Comparison of ENCODE assay signal across 1 cellular context in the genomic region with DNA sequence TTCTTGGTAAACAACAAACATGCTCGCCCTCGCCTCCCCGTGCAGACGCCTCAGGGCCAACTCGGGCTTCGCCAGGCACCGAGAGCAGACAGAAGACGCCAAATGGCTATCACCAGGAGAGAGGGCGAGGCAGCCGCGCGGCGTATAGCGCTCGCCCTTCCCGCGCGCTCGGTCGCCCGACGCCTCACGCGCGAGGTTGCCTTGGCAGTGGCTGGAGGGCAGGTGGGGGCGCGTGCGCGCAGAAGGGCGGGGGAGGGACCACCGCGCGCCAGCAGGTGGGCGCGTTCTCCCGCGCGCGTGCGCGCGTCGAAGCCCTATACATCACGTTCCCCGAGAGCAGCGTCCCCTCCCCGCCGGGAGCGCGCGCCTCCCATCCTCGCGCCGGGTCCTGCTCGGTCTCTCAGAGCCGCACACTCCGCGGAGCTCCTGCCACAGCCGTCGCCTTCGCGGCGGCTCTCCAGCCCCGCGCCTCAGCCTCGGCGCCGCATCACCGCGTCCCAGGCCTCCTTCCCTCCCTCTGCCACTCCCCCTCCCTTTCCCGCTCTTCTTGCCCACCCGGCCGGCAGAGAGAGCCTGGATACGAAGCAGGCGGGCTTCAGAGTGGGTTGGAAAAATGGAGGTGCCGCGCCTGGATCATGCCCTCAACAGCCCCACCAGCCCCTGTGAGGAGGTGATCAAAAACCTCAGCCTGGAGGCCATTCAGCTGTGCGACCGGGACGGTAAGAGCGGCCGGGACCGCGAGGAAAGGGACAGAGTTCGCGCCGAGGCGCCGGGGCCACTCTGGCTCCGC.
TF ChIP-seq lines count a peak whose summit lies in the region.

A gene (plus strand): TSS at position 403 of the 790 bp plus-strand sequence. CDS start 211 bp downstream, at position 614.

TF ChIP-seq in HepG2, 621 proteins besides CTCF, POLR2A, EP300 and RAD21 (continued from another document and continues in another):
- TF ChIP-seq, protein P1, sequence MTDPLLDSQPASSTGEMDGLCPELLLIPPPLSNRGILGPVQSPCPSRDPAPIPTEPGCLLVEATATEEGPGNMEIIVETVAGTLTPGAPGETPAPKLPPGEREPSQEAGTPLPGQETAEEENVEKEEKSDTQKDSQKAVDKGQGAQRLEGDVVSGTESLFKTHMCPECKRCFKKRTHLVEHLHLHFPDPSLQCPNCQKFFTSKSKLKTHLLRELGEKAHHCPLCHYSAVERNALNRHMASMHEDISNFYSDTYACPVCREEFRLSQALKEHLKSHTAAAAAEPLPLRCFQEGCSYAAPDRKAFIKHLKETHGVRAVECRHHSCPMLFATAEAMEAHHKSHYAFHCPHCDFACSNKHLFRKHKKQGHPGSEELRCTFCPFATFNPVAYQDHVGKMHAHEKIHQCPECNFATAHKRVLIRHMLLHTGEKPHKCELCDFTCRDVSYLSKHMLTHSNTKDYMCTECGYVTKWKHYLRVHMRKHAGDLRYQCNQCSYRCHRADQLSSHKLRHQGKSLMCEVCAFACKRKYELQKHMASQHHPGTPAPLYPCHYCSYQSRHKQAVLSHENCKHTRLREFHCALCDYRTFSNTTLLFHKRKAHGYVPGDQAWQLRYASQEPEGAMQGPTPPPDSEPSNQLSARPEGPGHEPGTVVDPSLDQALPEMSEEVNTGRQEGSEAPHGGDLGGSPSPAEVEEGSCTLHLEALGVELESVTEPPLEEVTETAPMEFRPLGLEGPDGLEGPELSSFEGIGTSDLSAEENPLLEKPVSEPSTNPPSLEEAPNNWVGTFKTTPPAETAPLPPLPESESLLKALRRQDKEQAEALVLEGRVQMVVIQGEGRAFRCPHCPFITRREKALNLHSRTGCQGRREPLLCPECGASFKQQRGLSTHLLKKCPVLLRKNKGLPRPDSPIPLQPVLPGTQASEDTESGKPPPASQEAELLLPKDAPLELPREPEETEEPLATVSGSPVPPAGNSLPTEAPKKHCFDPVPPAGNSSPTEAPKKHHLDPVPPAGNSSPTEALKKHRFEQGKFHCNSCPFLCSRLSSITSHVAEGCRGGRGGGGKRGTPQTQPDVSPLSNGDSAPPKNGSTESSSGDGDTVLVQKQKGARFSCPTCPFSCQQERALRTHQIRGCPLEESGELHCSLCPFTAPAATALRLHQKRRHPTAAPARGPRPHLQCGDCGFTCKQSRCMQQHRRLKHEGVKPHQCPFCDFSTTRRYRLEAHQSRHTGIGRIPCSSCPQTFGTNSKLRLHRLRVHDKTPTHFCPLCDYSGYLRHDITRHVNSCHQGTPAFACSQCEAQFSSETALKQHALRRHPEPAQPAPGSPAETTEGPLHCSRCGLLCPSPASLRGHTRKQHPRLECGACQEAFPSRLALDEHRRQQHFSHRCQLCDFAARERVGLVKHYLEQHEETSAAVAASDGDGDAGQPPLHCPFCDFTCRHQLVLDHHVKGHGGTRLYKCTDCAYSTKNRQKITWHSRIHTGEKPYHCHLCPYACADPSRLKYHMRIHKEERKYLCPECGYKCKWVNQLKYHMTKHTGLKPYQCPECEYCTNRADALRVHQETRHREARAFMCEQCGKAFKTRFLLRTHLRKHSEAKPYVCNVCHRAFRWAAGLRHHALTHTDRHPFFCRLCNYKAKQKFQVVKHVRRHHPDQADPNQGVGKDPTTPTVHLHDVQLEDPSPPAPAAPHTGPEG (CRISPR knock-in tag; IDR thresholded peaks at IDR 0.05): peak; percentile 68; the same call in 1 of the 2 replicates
- no peak for TF ChIP-seq HMG20A (CRISPR knock-in tag; IDR thresholded peaks at IDR 0.05; ENCODE audit: borderline replicate concordance)
- TF ChIP-seq ATF7-NPFF (CRISPR knock-in tag; IDR thresholded peaks at IDR 0.05; ENCODE audit: low read depth): peak; percentile 72
- TF ChIP-seq ZNF431 (CRISPR knock-in tag; IDR thresholded peaks at IDR 0.05; ENCODE audit: borderline replicate concordance, low read depth): 0 out of 2 replicates have a peak, but pooled peaks have one; percentile 62
- TF ChIP-seq, protein P2, sequence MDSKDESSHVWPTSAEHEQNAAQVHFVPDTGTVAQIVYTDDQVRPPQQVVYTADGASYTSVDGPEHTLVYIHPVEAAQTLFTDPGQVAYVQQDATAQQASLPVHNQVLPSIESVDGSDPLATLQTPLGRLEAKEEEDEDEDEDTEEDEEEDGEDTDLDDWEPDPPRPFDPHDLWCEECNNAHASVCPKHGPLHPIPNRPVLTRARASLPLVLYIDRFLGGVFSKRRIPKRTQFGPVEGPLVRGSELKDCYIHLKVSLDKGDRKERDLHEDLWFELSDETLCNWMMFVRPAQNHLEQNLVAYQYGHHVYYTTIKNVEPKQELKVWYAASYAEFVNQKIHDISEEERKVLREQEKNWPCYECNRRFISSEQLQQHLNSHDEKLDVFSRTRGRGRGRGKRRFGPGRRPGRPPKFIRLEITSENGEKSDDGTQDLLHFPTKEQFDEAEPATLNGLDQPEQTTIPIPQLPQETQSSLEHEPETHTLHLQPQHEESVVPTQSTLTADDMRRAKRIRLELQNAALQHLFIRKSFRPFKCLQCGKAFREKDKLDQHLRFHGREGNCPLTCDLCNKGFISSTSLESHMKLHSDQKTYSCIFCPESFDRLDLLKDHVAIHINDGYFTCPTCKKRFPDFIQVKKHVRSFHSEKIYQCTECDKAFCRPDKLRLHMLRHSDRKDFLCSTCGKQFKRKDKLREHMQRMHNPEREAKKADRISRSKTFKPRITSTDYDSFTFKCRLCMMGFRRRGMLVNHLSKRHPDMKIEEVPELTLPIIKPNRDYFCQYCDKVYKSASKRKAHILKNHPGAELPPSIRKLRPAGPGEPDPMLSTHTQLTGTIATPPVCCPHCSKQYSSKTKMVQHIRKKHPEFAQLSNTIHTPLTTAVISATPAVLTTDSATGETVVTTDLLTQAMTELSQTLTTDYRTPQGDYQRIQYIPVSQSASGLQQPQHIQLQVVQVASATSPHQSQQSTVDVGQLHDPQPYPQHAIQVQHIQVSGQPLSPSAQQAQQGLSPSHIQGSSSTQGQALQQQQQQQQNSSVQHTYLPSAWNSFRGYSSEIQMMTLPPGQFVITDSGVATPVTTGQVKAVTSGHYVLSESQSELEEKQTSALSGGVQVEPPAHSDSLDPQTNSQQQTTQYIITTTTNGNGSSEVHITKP (CRISPR knock-in tag; IDR thresholded peaks at IDR 0.05; ENCODE audit: low read depth): peak; percentile 42; the same call in 1 of the 2 replicates
- TF ChIP-seq ZNF773 (CRISPR knock-in tag; IDR thresholded peaks at IDR 0.05; ENCODE audit: borderline replicate concordance): peak; percentile 53
- TF ChIP-seq, protein P3, sequence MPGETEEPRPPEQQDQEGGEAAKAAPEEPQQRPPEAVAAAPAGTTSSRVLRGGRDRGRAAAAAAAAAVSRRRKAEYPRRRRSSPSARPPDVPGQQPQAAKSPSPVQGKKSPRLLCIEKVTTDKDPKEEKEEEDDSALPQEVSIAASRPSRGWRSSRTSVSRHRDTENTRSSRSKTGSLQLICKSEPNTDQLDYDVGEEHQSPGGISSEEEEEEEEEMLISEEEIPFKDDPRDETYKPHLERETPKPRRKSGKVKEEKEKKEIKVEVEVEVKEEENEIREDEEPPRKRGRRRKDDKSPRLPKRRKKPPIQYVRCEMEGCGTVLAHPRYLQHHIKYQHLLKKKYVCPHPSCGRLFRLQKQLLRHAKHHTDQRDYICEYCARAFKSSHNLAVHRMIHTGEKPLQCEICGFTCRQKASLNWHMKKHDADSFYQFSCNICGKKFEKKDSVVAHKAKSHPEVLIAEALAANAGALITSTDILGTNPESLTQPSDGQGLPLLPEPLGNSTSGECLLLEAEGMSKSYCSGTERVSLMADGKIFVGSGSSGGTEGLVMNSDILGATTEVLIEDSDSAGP (CRISPR knock-in tag; IDR thresholded peaks at IDR 0.05; ENCODE audit: borderline replicate concordance): peak; percentile 89
- TF ChIP-seq, protein P4, sequence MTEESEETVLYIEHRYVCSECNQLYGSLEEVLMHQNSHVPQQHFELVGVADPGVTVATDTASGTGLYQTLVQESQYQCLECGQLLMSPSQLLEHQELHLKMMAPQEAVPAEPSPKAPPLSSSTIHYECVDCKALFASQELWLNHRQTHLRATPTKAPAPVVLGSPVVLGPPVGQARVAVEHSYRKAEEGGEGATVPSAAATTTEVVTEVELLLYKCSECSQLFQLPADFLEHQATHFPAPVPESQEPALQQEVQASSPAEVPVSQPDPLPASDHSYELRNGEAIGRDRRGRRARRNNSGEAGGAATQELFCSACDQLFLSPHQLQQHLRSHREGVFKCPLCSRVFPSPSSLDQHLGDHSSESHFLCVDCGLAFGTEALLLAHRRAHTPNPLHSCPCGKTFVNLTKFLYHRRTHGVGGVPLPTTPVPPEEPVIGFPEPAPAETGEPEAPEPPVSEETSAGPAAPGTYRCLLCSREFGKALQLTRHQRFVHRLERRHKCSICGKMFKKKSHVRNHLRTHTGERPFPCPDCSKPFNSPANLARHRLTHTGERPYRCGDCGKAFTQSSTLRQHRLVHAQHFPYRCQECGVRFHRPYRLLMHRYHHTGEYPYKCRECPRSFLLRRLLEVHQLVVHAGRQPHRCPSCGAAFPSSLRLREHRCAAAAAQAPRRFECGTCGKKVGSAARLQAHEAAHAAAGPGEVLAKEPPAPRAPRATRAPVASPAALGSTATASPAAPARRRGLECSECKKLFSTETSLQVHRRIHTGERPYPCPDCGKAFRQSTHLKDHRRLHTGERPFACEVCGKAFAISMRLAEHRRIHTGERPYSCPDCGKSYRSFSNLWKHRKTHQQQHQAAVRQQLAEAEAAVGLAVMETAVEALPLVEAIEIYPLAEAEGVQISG (CRISPR knock-in tag; IDR thresholded peaks at IDR 0.05): peak; percentile 70
- peak; percentile 62 for TF ChIP-seq HOXD1 (CRISPR knock-in tag; IDR thresholded peaks at IDR 0.05)
- no peak for TF ChIP-seq ZSCAN22 (CRISPR knock-in tag; IDR thresholded peaks at IDR 0.05)
- TF ChIP-seq DMAP1 (CRISPR knock-in tag; IDR thresholded peaks at IDR 0.05): peak; percentile 63; the same call in 1 of the 2 replicates
- TF ChIP-seq HMGA1 (CRISPR knock-in tag; conservative IDR thresholded peaks at IDR 0.05): no peak
- TF ChIP-seq ZNF263 (CRISPR knock-in tag; IDR thresholded peaks at IDR 0.05): peak; percentile 67
- TF ChIP-seq, protein P5, sequence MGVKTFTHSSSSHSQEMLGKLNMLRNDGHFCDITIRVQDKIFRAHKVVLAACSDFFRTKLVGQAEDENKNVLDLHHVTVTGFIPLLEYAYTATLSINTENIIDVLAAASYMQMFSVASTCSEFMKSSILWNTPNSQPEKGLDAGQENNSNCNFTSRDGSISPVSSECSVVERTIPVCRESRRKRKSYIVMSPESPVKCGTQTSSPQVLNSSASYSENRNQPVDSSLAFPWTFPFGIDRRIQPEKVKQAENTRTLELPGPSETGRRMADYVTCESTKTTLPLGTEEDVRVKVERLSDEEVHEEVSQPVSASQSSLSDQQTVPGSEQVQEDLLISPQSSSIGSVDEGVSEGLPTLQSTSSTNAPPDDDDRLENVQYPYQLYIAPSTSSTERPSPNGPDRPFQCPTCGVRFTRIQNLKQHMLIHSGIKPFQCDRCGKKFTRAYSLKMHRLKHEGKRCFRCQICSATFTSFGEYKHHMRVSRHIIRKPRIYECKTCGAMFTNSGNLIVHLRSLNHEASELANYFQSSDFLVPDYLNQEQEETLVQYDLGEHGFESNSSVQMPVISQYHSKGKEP (CRISPR knock-in tag; IDR thresholded peaks at IDR 0.05): no peak
- no peak for TF ChIP-seq AGO1 (IDR thresholded peaks at IDR 0.05; ENCODE audit: low read depth, low read length, poor library complexity, severe bottlenecking)
- TF ChIP-seq, protein P6, sequence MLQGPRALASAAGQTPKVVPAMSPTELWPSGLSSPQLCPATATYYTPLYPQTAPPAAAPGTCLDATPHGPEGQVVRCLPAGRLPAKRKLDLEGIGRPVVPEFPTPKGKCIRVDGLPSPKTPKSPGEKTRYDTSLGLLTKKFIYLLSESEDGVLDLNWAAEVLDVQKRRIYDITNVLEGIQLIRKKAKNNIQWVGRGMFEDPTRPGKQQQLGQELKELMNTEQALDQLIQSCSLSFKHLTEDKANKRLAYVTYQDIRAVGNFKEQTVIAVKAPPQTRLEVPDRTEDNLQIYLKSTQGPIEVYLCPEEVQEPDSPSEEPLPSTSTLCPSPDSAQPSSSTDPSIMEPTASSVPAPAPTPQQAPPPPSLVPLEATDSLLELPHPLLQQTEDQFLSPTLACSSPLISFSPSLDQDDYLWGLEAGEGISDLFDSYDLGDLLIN (CRISPR knock-in tag; IDR thresholded peaks at IDR 0.05; ENCODE audit: borderline replicate concordance): 0 out of 2 replicates have a peak, but pooled peaks have one; percentile 8
- 0 out of 2 replicates have a peak, but pooled peaks have one; percentile 93 for TF ChIP-seq ZNF709 (CRISPR knock-in tag; IDR thresholded peaks at IDR 0.05)
- no peak for TF ChIP-seq MYNN (CRISPR knock-in tag; IDR thresholded peaks at IDR 0.05; ENCODE audit: low read depth)
- peak; percentile 17; the same call in 1 of the 2 replicates for TF ChIP-seq SPEN (CRISPR knock-in tag; IDR thresholded peaks at IDR 0.05; ENCODE audit: low read depth)
- TF ChIP-seq, protein P7, sequence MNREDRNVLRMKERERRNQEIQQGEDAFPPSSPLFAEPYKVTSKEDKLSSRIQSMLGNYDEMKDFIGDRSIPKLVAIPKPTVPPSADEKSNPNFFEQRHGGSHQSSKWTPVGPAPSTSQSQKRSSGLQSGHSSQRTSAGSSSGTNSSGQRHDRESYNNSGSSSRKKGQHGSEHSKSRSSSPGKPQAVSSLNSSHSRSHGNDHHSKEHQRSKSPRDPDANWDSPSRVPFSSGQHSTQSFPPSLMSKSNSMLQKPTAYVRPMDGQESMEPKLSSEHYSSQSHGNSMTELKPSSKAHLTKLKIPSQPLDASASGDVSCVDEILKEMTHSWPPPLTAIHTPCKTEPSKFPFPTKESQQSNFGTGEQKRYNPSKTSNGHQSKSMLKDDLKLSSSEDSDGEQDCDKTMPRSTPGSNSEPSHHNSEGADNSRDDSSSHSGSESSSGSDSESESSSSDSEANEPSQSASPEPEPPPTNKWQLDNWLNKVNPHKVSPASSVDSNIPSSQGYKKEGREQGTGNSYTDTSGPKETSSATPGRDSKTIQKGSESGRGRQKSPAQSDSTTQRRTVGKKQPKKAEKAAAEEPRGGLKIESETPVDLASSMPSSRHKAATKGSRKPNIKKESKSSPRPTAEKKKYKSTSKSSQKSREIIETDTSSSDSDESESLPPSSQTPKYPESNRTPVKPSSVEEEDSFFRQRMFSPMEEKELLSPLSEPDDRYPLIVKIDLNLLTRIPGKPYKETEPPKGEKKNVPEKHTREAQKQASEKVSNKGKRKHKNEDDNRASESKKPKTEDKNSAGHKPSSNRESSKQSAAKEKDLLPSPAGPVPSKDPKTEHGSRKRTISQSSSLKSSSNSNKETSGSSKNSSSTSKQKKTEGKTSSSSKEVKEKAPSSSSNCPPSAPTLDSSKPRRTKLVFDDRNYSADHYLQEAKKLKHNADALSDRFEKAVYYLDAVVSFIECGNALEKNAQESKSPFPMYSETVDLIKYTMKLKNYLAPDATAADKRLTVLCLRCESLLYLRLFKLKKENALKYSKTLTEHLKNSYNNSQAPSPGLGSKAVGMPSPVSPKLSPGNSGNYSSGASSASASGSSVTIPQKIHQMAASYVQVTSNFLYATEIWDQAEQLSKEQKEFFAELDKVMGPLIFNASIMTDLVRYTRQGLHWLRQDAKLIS (CRISPR knock-in tag; IDR thresholded peaks at IDR 0.05): peak; percentile 65
- peak; percentile 63 for TF ChIP-seq ZSCAN21 (CRISPR knock-in tag; IDR thresholded peaks at IDR 0.05; ENCODE audit: borderline replicate concordance)
- TF ChIP-seq, protein P8, sequence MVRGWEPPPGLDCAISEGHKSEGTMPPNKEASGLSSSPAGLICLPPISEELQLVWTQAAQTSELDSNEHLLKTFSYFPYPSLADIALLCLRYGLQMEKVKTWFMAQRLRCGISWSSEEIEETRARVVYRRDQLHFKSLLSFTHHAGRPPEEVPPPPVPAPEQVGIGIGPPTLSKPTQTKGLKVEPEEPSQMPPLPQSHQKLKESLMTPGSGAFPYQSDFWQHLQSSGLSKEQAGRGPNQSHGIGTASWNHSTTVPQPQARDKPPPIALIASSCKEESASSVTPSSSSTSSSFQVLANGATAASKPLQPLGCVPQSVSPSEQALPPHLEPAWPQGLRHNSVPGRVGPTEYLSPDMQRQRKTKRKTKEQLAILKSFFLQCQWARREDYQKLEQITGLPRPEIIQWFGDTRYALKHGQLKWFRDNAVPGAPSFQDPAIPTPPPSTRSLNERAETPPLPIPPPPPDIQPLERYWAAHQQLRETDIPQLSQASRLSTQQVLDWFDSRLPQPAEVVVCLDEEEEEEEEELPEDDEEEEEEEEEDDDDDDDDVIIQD (CRISPR knock-in tag; IDR thresholded peaks at IDR 0.05; ENCODE audit: low read depth): no peak
- TF ChIP-seq SALL2 (CRISPR knock-in tag; IDR thresholded peaks at IDR 0.05): peak; percentile 87
- TF ChIP-seq ZNF678 (CRISPR knock-in tag; IDR thresholded peaks at IDR 0.05): peak; percentile 44; the same call in 1 of the 2 replicates
- no peak for TF ChIP-seq NBN (conservative IDR thresholded peaks at IDR 0.05)
